In the genomic region with DNA sequence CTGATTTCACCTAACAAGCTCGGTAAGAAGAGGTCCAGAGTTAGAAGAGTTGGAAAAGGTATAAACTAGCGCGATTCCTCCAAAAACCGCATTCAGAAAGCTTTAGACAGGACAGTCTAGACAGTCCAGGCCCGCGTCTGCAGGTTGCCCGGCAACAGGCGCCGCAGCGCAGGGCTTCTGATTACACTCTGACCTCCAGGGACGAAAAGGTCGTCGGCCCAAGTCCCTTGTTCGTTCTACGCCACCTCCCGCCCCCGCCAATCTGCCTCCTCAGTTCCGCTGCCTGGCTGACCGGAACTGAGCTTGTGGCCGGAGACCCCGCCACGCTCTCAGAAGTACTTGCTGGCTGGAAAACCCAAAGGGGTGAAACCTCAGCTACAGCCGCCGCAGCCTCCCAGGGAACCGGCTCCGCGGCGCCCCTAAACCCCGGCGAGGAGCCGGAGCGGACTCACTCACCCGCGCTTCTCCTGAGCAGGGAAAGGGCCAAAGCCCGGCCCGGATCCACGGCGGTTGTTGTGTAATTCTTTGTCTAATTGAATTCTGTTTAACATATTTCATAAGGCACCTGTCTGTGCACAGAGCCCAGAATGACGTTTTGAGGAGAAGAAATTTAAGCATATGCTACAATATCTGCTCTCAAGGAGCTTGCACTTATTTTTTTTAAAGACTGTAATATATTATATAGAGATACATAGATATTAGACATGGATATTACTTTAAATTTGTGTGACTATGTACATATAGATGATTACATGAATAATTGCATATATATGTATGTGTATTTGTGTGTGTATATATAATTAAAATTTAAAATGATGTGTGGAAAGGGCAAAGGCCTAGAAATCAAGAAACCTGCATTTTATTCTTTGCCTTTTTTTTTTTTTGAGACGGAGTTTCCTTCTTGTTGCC, we compare ENCODE assay signal across 8 cellular contexts. TPM values are rescaled to one million over a fixed set of nuclear protein-coding genes. Genes with fewer than 3 reads are reported as not detected.
DNase-seq lines count a peak whose midpoint lies in the region; ATAC-seq, FAIRE-seq and TF ChIP-seq lines count a peak whose summit lies in the region.

A gene (minus strand): TSS at position 407 of the 909 bp plus-strand sequence. CDS start 3,826 bp downstream, outside the sequence.

- DNase-seq in NCI-H748 (lab: John Stamatoyannopoulos, UW; ENCODE audit: unreplicated experiment) (peak; percentile 51), NCI-H748 treated with DMSO at 0.1 percent for 48 hours (lab: John Stamatoyannopoulos, UW) (no peak), NCI-H146 (lab: John Stamatoyannopoulos, UW) (peak; percentile 83), T1000 (lab: John Stamatoyannopoulos, UW) (peak; percentile 74), K562 (ENCODE audit: extremely low read depth in 1 of 4, low spot score in 3 of 4) (peak; percentile 72 to 82 (median 74)), iPS DF 6.9 (ENCODE audit: low read depth, low spot score) (no peak), sciatic nerve (ENCODE audit: low spot score) (peak; percentile 84)

- WGBS in K562 (ENCODE audit: insufficient coverage, low coverage, missing lambda C conversion rate) = 2% methylated on average over 40 of the region's 40 CpGs
- WGBS in iPS DF 6.9 (ENCODE audit: insufficient coverage, insufficient read length) = no CpG with 5 or more reads among the region's 40 CpGs

- in situ Hi-C loops in K562 (cut with MboI) = loop anchor here (10.0 to 25.0 kb wide), 3 partner anchors 155 to 1015 kb away; a partner anchor contains a TSS

- CTCF ChIA-PET in K562 (lab: Yijun Ruan, JAX; ENCODE audit: low intra/inter-chr PET ratio) = no interaction called here

- no peaks in the 10 kb centered on the region for H4K20me1 ChIP-seq in K562 (replicated peaks; ENCODE audit: control insufficient read depth, insufficient read depth, low read length)

- H3K4me1 ChIP-seq in K562 (replicated peaks in 1 of 2; ENCODE audit: control insufficient read depth in 2 of 2, insufficient read depth in 2 of 2, low read length in 2 of 2) (peaks cover 0 to 10% of the 10 kb centered on the region in 2 experiments; a peak in 2 of 5 replicates), iPS DF 6.9 (ENCODE audit: control insufficient read depth, insufficient read depth, low read length) (0 out of 2 replicates have a peak, but pooled peaks cover 2% of the 10 kb centered on the region)

- TF ChIP-seq EP300 in K562 (IDR thresholded peaks at IDR 0.05; ENCODE audit: low read length) = no peak

- POLR2A ChIA-PET in K562 (lab: Yijun Ruan, JAX) = interaction anchor here (0.8 to 1.2 kb wide), 2 partner anchors 20 to 29 kb away, joined by 3 to 4 read pairs; no protein-coding TSS in a partner anchor

- H3K4me3 ChIP-seq in K562 = peak within 1 kb of the TSS; percentile 49
- H3K4me3 ChIP-seq in iPS DF 6.9 (ENCODE audit: low read length) = peak within 1 kb of the TSS; percentile 55; the same call in 1 of the 2 replicates

- H3K27ac ChIP-seq in K562 (ENCODE audit: extremely low read depth, low read depth, low read length) = no peak within 1 kb of the TSS
- no peak within 1 kb of the TSS for H3K27ac ChIP-seq in iPS DF 6.9 (ENCODE audit: low read length)

- no peaks in the 10 kb centered on the region for H3K36me3 ChIP-seq in K562 (ENCODE audit: control insufficient read depth, insufficient read depth, low read length)
- no peaks in the 10 kb centered on the region for H3K36me3 ChIP-seq in iPS DF 6.9 (ENCODE audit: control insufficient read depth, insufficient read depth, low read length)

- TF ChIP-seq RAD21 in K562 (CRISPR knock-in tag; conservative IDR thresholded peaks at IDR 0.05 in 1 of 2, IDR thresholded peaks at IDR 0.05 in 1 of 2) = 0 out of 4 replicates have a peak, but pooled peaks of 1 of the 2 experiments have one; percentile 10

- no peak for TF ChIP-seq POLR2A in K562 (conservative IDR thresholded peaks at IDR 0.05)

- no peak for TF ChIP-seq CTCF in K562 (IDR thresholded peaks at IDR 0.05 in 2 of 3, conservative IDR thresholded peaks at IDR 0.05 in 1 of 3; ENCODE audit: insufficient read depth in 2 of 3, low read depth in 1 of 3, low read length in 3 of 3)

- ATAC-seq in HG02884 (IDR thresholded peaks at IDR 0.05; ENCODE audit: unreplicated experiment) (peak; percentile 81), K562 (peak; percentile 98), sciatic nerve (peak; percentile 96)

- H2AFZ ChIP-seq in K562 (ENCODE audit: low read depth, low read length) = peak within 1 kb of the TSS; percentile 92

- H3K27me3 ChIP-seq in K562 (ENCODE audit: control insufficient read depth in 2 of 2, insufficient read depth in 2 of 2, low read length in 2 of 2) = no peaks in the 10 kb centered on the region
- H3K27me3 ChIP-seq in iPS DF 6.9 (ENCODE audit: control insufficient read depth, insufficient read depth, low read length) = no peaks in the 10 kb centered on the region

- FAIRE-seq in K562 (lab: Jason Lieb, UNC) = peak; percentile 74

- no TSS peak for BruUV-seq in K562 (replicated peaks; lab: Mats Ljungman, UMichigan)

- H3K9me1 ChIP-seq in K562 (ENCODE audit: control insufficient read depth, insufficient read depth, low read length) = no peaks in the 10 kb centered on the region

- H3K9me3 ChIP-seq in K562 (replicated peaks; ENCODE audit: control insufficient read depth, insufficient read depth, low read depth, low read length) (no peaks in the 10 kb centered on the region), iPS DF 6.9 (ENCODE audit: control insufficient read depth, insufficient read depth, low read length) (no peaks in the 10 kb centered on the region)

- no peaks in the 10 kb centered on the region for H3K79me2 ChIP-seq in K562 (ENCODE audit: control insufficient read depth, insufficient read depth, low read length)

- intact Hi-C loops in K562 (cut with micrococcal nuclease) (loop anchor here (5.0 kb wide), 1 partner anchor 152 kb away; a partner anchor contains a TSS), sciatic nerve (cut with DNase I) (no loop called here)

- H3K9ac ChIP-seq in K562 (ENCODE audit: insufficient read depth in 1 of 2, low read depth in 2 of 2, low read length in 2 of 2) = peak within 1 kb of the TSS; percentile 25 to 89; a peak in 3 of 4 replicates

- peak within 1 kb of the TSS; percentile 76 for H3K4me2 ChIP-seq in K562 (ENCODE audit: insufficient read depth, low read length)

TF ChIP-seq in K562, 482 proteins besides CTCF, POLR2A, EP300 and RAD21 (continues in another document):
- TF ChIP-seq KLF16 (IDR thresholded peaks at IDR 0.05) (no peak), ATF7 (IDR thresholded peaks at IDR 0.05) (peak; percentile 57), XRCC4 (IDR thresholded peaks at IDR 0.05; ENCODE audit: extremely low read depth, insufficient read depth, insufficient read length) (no peak), NR2C1 (IDR thresholded peaks at IDR 0.05) (peak; percentile 84), NR2C1 (tag; IDR thresholded peaks at IDR 0.05) (peak; percentile 88), ESRRA (IDR thresholded peaks at IDR 0.05; ENCODE audit: borderline replicate concordance, low read depth) (peak; percentile 97)
- TF ChIP-seq, protein P1, sequence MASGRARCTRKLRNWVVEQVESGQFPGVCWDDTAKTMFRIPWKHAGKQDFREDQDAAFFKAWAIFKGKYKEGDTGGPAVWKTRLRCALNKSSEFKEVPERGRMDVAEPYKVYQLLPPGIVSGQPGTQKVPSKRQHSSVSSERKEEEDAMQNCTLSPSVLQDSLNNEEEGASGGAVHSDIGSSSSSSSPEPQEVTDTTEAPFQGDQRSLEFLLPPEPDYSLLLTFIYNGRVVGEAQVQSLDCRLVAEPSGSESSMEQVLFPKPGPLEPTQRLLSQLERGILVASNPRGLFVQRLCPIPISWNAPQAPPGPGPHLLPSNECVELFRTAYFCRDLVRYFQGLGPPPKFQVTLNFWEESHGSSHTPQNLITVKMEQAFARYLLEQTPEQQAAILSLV (tag; IDR thresholded peaks at IDR 0.05) = peak; percentile 62; the same call in 1 of the 2 replicates
- TF ChIP-seq, protein P2, sequence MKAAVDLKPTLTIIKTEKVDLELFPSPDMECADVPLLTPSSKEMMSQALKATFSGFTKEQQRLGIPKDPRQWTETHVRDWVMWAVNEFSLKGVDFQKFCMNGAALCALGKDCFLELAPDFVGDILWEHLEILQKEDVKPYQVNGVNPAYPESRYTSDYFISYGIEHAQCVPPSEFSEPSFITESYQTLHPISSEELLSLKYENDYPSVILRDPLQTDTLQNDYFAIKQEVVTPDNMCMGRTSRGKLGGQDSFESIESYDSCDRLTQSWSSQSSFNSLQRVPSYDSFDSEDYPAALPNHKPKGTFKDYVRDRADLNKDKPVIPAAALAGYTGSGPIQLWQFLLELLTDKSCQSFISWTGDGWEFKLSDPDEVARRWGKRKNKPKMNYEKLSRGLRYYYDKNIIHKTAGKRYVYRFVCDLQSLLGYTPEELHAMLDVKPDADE (conservative IDR thresholded peaks at IDR 0.05; ENCODE audit: control insufficient read depth, low read depth, low read length) = 0 out of 2 replicates have a peak, but pooled peaks have one; percentile 58

RNA-seq across cellular contexts. Expression of the gene that starts here (rescaled TPM):
- total RNA-seq in K562 (2011; cell fraction: chromatin; rRNA removed; ENCODE audit: low replicate concordance) = 1.2 and 4.3 TPM in 2 replicates
- total RNA-seq in K562 (2011; cell fraction: nucleolus; rRNA removed) = 0.39 TPM in 1 of 2 replicates, not detected in the other
- total RNA-seq in K562 (2011; cell fraction: nucleoplasm; rRNA removed) = 0.66 and 0.92 TPM in 2 replicates
- total RNA-seq in K562 (2014; rRNA removed) (0.33 TPM in 1 of 2 replicates, not detected in the other), K562 (2014; rRNA removed; fragmentation: Illumina TruSeq; extraction: Trizol) (0.44 and 0.54 TPM in 2 replicates), K562 (2015; rRNA removed; fragmentation: Illumina TruSeq; extraction: Trizol) (0.51 and 0.98 TPM in 2 replicates), K562 (2021) (0.36 and 0.60 TPM in 2 replicates), sciatic nerve (33.9 TPM)
- polyA plus RNA-seq in K562 (2011; rRNA removed) (0.10 and 0.12 TPM in 2 replicates), K562 (2014; fragmentation: Illumina TruSeq; extraction: Trizol) (0.15 and 0.30 TPM in 2 replicates), K562 (2014; fragmentation: Nextera tagmentation; extraction: Ambion mirVana) (under 1 TPM; 0.37 to 0.69 TPM), K562 (2014; rRNA removed) (0.82 TPM in 1 of 2 replicates, not detected in the other)
- not detected in 2 replicates for polyA plus RNA-seq in K562 (2011; cell fraction: cytosol; rRNA removed)
- polyA plus RNA-seq in K562 (2011; cell fraction: nucleus; rRNA removed) = 0.24 and 0.41 TPM in 2 replicates
- 0.68 and 0.85 TPM in 2 replicates for polyA plus RNA-seq in K562 (2012)
- 0.30 and 0.67 TPM in 2 replicates for polyA minus RNA-seq in K562 (2011; rRNA and poly(A)+ RNA removed)
- polyA minus RNA-seq in K562 (2011; cell fraction: cytosol; rRNA and poly(A)+ RNA removed) = not detected in 2 replicates
- polyA minus RNA-seq in K562 (2011; cell fraction: nucleus; rRNA and poly(A)+ RNA removed) = 0.81 and 1.2 TPM in 2 replicates

Comparison
In these comparisons a context has a peak if more than half of its experiments do, and no peak if none do; other contexts are left out.
1. DNase-seq: peak in NCI-H748 (single experiment), NCI-H146 (single experiment), T1000 (single experiment), K562 (4 of 4) and sciatic nerve (single experiment); none in NCI-H748 treated with DMSO at 0.1 percent for 48 hours (single experiment) and iPS DF 6.9 (single experiment).
2. Peak in every context shown above with its lines, with median percentiles within 50 percentile points of each other: ATAC-seq.